Comparison of ENCODE assay signal across 12 cellular contexts in the genomic region with DNA sequence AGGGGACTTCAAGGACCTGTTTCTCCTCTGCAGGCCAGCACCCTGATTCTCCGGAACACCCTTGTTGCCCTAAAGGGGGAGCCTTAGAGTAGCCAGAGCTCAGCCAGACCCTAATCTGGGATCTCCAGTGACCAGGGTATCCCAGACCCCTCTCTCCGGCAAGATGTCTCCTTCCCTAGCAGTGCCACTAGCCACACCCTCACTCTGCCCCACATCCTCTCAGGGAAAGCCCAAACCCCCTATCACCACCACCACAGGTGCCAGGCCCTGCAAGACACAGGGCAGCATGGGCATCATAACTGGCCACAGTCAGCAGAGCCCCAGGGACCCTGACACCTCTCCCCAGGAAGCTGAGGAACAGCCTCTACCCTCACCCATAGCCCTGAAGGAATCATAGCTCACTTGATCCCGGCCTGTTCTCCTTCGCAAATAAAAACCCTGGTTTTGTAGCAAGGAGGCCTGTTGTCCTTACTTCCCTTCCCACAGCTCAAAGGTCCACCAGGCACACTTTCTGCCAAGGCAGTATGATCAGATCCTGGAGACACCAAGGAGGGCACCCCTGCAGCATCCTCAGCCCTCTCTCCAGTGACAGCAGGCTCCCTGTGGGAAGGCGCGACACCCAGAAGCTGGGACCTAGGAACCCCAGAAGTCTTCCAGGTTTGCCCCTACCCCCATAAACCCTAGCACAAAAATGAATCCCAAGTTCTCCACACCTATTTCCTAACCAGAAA. TPM values are rescaled to one million over a fixed set of nuclear protein-coding genes. Genes with fewer than 3 reads are reported as not detected.
A peak's percentile ranks its signal among the peaks of the same experiment; 100 is the strongest.
DNase-seq lines count a peak whose midpoint lies in the region; ATAC-seq and TF ChIP-seq lines count a peak whose summit lies in the region.
"Had no signal": no experiment of that assay in that cellular context is flagged by ENCODE, and none has a peak within 500 bp of the region (broad histone marks: within the 10 kb centered on the region; RNA-seq: fewer than 3 reads in every experiment).

No MANE protein-coding gene starts in this region.

- H3K4me3 Mint-ChIP-seq in CD4-positive, CD25-positive, alpha-beta regulatory T cell: peak overlapping the region in 1 of 4 donors; percentile 89
- H3K4me3 Mint-ChIP-seq in activated naive CD8-positive, alpha-beta T cell: peak overlapping the region; percentile 73
- no peak overlapping the region for H3K4me3 Mint-ChIP-seq in mesothelial cell of epicardium

- no peak for DNase-seq in CD4-positive, CD25-positive, alpha-beta regulatory T cell
- DNase-seq in mesothelial cell of epicardium (ENCODE audit: low spot score in 2 of 2, unreplicated experiment in 2 of 2) (no peak), hypothalamus (lab: John Stamatoyannopoulos, UW) (no peak), NCI-H1105 (lab: John Stamatoyannopoulos, UW) (no peak), GM20000 (ENCODE audit: low spot score) (no peak)
- DNase-seq: hippocampal formation, occipital lobe had no signal

- H3K27ac Mint-ChIP-seq in CD4-positive, CD25-positive, alpha-beta regulatory T cell: peak overlapping the region in 2 of 3 donors; percentile 47 to 79
- H3K27ac Mint-ChIP-seq in activated naive CD8-positive, alpha-beta T cell: peak overlapping the region; percentile 54
- H3K27ac Mint-ChIP-seq in mesothelial cell of epicardium: peak overlapping the region; percentile 12
- H3K27ac Mint-ChIP-seq: activated CD4-positive, alpha-beta T cell treated with anti-CD3 and anti-CD28 coated beads, Interleukin-2, amount 10 ng/mL, durations not matched to agents 24 days and 14 days had no signal

- peaks cover 36% of the 10 kb centered on the region for H3K4me1 ChIP-seq in CD4-positive, CD25-positive, alpha-beta regulatory T cell (ENCODE audit: control insufficient read depth, insufficient read depth, low read length, poor library complexity, severe bottlenecking)

- H3K27me3 ChIP-seq in CD4-positive, CD25-positive, alpha-beta regulatory T cell (ENCODE audit: control insufficient read depth, insufficient read depth, low read length): no peaks in the 10 kb centered on the region

- peaks cover 53% of the 10 kb centered on the region for H3K36me3 ChIP-seq in CD4-positive, CD25-positive, alpha-beta regulatory T cell (ENCODE audit: control insufficient read depth, insufficient read depth, low read length)

- no peak for ATAC-seq in CD4-positive, CD25-positive, alpha-beta regulatory T cell (ENCODE audit: low read depth in 2 of 2)
- no peak for ATAC-seq in HG02571 (IDR thresholded peaks at IDR 0.05; ENCODE audit: unreplicated experiment)

- H3K9me3 Mint-ChIP-seq in CD4-positive, CD25-positive, alpha-beta regulatory T cell: peaks cover 0 to 2% (median 0%) of the 10 kb centered on the region in 7 donors
- no peaks in the 10 kb centered on the region for H3K9me3 Mint-ChIP-seq in activated naive CD8-positive, alpha-beta T cell (ENCODE audit: low read depth)
- H3K9me3 Mint-ChIP-seq in mesothelial cell of epicardium: no peaks in the 10 kb centered on the region
- H3K9me3 Mint-ChIP-seq: activated CD4-positive, alpha-beta T cell treated with anti-CD3 and anti-CD28 coated beads, Interleukin-2, amount 10 ng/mL, durations not matched to agents 24 days and 14 days had no signal

- H3K36me3 Mint-ChIP-seq in CD4-positive, CD25-positive, alpha-beta regulatory T cell: peaks cover 40% of the 10 kb centered on the region
- H3K36me3 Mint-ChIP-seq in activated naive CD8-positive, alpha-beta T cell: peaks cover 16% of the 10 kb centered on the region
- peaks cover 38% of the 10 kb centered on the region for H3K36me3 Mint-ChIP-seq in mesothelial cell of epicardium

- no peak overlapping the region for H3K4me3 ChIP-seq in CD4-positive, CD25-positive, alpha-beta regulatory T cell (ENCODE audit: low read depth, low read length)

- H3K9me3 ChIP-seq in CD4-positive, CD25-positive, alpha-beta regulatory T cell (ENCODE audit: control insufficient read depth in 2 of 2, low read length in 2 of 2): peaks cover 6 to 9% of the 10 kb centered on the region in 2 experiments

- peaks cover 3 to 46% (median 26%) of the 10 kb centered on the region in 4 donors for H3K4me1 Mint-ChIP-seq in CD4-positive, CD25-positive, alpha-beta regulatory T cell
- H3K4me1 Mint-ChIP-seq in activated naive CD8-positive, alpha-beta T cell (ENCODE audit: low read depth): peaks cover 36% of the 10 kb centered on the region
- H3K4me1 Mint-ChIP-seq in mesothelial cell of epicardium: peaks cover 18% of the 10 kb centered on the region

- H3K27me3 Mint-ChIP-seq in CD4-positive, CD25-positive, alpha-beta regulatory T cell: peaks cover 7% of the 10 kb centered on the region
- no peaks in the 10 kb centered on the region for H3K27me3 Mint-ChIP-seq in activated naive CD8-positive, alpha-beta T cell
- no peaks in the 10 kb centered on the region for H3K27me3 Mint-ChIP-seq in mesothelial cell of epicardium (ENCODE audit: low read depth)
- H3K27me3 Mint-ChIP-seq: activated CD4-positive, alpha-beta T cell treated with anti-CD3 and anti-CD28 coated beads, Interleukin-2, amount 10 ng/mL, durations not matched to agents 24 days and 14 days had no signal

- TF ChIP-seq CTCF in GM12874 (IDR thresholded peaks at IDR 0.05; ENCODE audit: insufficient read depth, low read depth, low read length) (0 out of 2 replicates have a peak, but pooled peaks have one; percentile 16), mesothelial cell of epicardium (IDR thresholded peaks at IDR 0.05; ENCODE audit: unreplicated experiment) (no peak), GM20000 (IDR thresholded peaks at IDR 0.05; ENCODE audit: extremely low read depth, missing control alignments) (no peak)

- H3K27ac ChIP-seq in CD4-positive, CD25-positive, alpha-beta regulatory T cell (ENCODE audit: insufficient read depth, low read length, poor library complexity, severe bottlenecking): no peak overlapping the region

RNA-seq across cellular contexts. Expression of a gene that starts 4.6 kb away (rescaled TPM):
- total RNA-seq in CD4-positive, CD25-positive, alpha-beta regulatory T cell: 737 TPM
- 1,000 to 10,000 TPM; 2,250 to 3,209 (median 2,591) TPM for polyA plus RNA-seq in CD4-positive, CD25-positive, alpha-beta regulatory T cell
- total RNA-seq in mesothelial cell of epicardium: 730 to 758 TPM (median 736 TPM) in 3 replicates

RNA-seq across cellular contexts. Expression of a gene that starts 6.8 kb away (rescaled TPM):
- 51.1 TPM for total RNA-seq in CD4-positive, CD25-positive, alpha-beta regulatory T cell
- polyA plus RNA-seq in CD4-positive, CD25-positive, alpha-beta regulatory T cell: 10 to 100 TPM; 22.7 to 24.6 (median 23.6) TPM
- total RNA-seq in mesothelial cell of epicardium: 73.3 to 74.9 TPM (median 73.7 TPM) in 3 replicates

RNA-seq across cellular contexts. Expression of a gene that starts 19.2 kb away (rescaled TPM):
- 5.8 TPM for total RNA-seq in CD4-positive, CD25-positive, alpha-beta regulatory T cell
- polyA plus RNA-seq in CD4-positive, CD25-positive, alpha-beta regulatory T cell: under 1 TPM; 0.21 to 0.36 (median 0.29) TPM
- 203 to 216 TPM (median 211 TPM) in 3 replicates for total RNA-seq in mesothelial cell of epicardium

RNA-seq across cellular contexts. Expression of a gene that starts 19.7 kb away (rescaled TPM):
- 0.44 TPM for total RNA-seq in CD4-positive, CD25-positive, alpha-beta regulatory T cell
- 1 to 10 TPM in 1 of 4 donors, under 1 TPM in 3; 0.32 to 1.3 (median 0.48) TPM for polyA plus RNA-seq in CD4-positive, CD25-positive, alpha-beta regulatory T cell
- 6.8 to 10.7 TPM (median 7.5 TPM) in 3 replicates for total RNA-seq in mesothelial cell of epicardium
- total RNA-seq: MCF 10A had no signal

RNA-seq across cellular contexts. Expression of a gene that starts 26.2 kb away (rescaled TPM):
- total RNA-seq in CD4-positive, CD25-positive, alpha-beta regulatory T cell: 12.4 TPM
- 10 to 100 TPM in 3 of 4 donors, 1 to 10 TPM in 1; 3.5 to 35.9 (median 16.9) TPM for polyA plus RNA-seq in CD4-positive, CD25-positive, alpha-beta regulatory T cell
- total RNA-seq in mesothelial cell of epicardium: not detected in 3 replicates
- total RNA-seq: MCF 10A, occipital lobe had no signal

Comparison
In these comparisons a context has a peak if more than half of its experiments do, and no peak if none do; other contexts are left out.
1. H3K27ac Mint-ChIP-seq: peak in every context shown above with its lines; median percentile 63 in CD4-positive, CD25-positive, alpha-beta regulatory T cell; 54 in activated naive CD8-positive, alpha-beta T cell; 12 in mesothelial cell of epicardium.
2. RNA of a gene that starts 19.2 kb away (total RNA-seq): 203 to 216 TPM in mesothelial cell of epicardium; 5.8 TPM in CD4-positive, CD25-positive, alpha-beta regulatory T cell (single experiment); every median in the first group is over 10 times any median in the second.